Comparison of ENCODE assay signal across 25 cellular contexts in genomic region chr5:149049371-149049781, GRCh38. TPM values are rescaled to one million over a fixed set of nuclear protein-coding genes. Genes with fewer than 3 reads are reported as not detected.
DNase-seq lines count a peak whose midpoint lies in the region; ATAC-seq and TF ChIP-seq lines count a peak whose summit lies in the region.
"Had no signal": no experiment of that assay in that cellular context is flagged by ENCODE, and none has a peak within 500 bp of the region (broad histone marks: within the 10 kb centered on the region; RNA-seq: fewer than 3 reads in every experiment).

No MANE protein-coding gene starts in this region.

- no peaks in the 10 kb centered on the region for H3K27me3 ChIP-seq in MG63
- H3K27me3 ChIP-seq: gastroesophageal sphincter, upper lobe of left lung had no signal

- no peak for ATAC-seq in HG02970 (IDR thresholded peaks at IDR 0.05; ENCODE audit: low FRiP score, unreplicated experiment)
- ATAC-seq: activated T-helper 17 cell treated with anti-CD3 and anti-CD28 coated beads, Interleukin-2, amount 50 U/mL, for 72 hours; gastroesophageal sphincter; stimulated activated naive CD8-positive, alpha-beta T cell treated with anti-CD3 and anti-CD28 coated beads, Interleukin-15, amount 100 ng/mL, for 72 hours had no signal

- H3K4me3 ChIP-seq in MG63, result no peak overlapping the region
- H3K4me3 ChIP-seq: gastroesophageal sphincter, GM23248, PC-9, upper lobe of left lung had no signal

- no peak for TF ChIP-seq CTCF in VCaP (conservative IDR thresholded peaks at IDR 0.05)

- no peaks in the 10 kb centered on the region for H3K9me3 ChIP-seq in MG63
- H3K9me3 ChIP-seq: Caco-2, gastroesophageal sphincter, upper lobe of left lung had no signal

- DNase-seq in DMS53 (lab: John Stamatoyannopoulos, UW), result peak; percentile 31
- DNase-seq in DMS53 treated with DMSO at 0.1 percent for 48 hours (lab: John Stamatoyannopoulos, UW; ENCODE audit: unreplicated experiment), result no peak
- DNase-seq in MG63, result peak; percentile 97
- peak; percentile 88 for DNase-seq in renal cortical epithelial cell (ENCODE audit: low read depth)
- DNase-seq in activated effector memory CD4-positive, alpha-beta T cell treated with anti-CD3 and anti-CD28 coated beads, Interleukin-2, amount 50 U/mL, for 16 hours, result no peak
- no peak for DNase-seq in amniotic stem cell (lab: John Stamatoyannopoulos, UW)
- DNase-seq: activated CD4-positive, alpha-beta T cell treated with anti-CD3 and anti-CD28 coated beads, Interleukin-2, amount 10 ng/mL, durations not matched to agents 24 days and 14 days; activated naive CD8-positive, alpha-beta T cell treated with anti-CD3 and anti-CD28 coated beads, Interleukin-2, amount 10 ng/mL, durations not matched to agents 7 days and 5 days; Caco-2; GM23248; NCI-H1092; NCI-H2171; NCI-H526 treated with DMSO at 0.1 percent for 48 hours; PC-9; stimulated activated CD4-positive, alpha-beta T cell treated with anti-CD3 and anti-CD28 coated beads, Interleukin-2, amount 100 ng/mL, for 48 hours; stimulated activated naive CD8-positive, alpha-beta T cell treated with anti-CD3 and anti-CD28 coated beads, Interleukin-15, amount 100 ng/mL, for 72 hours; upper lobe of left lung had no signal

- H3K27ac ChIP-seq in VCaP, result peak overlapping the region; percentile 53
- H3K27ac ChIP-seq: 22Rv1, epithelial cell of prostate, gastroesophageal sphincter, GM23248, parathyroid adenoma, PC-9, upper lobe of left lung had no signal

- no peaks in the 10 kb centered on the region for H3K36me3 ChIP-seq in MG63
- H3K36me3 ChIP-seq: gastroesophageal sphincter, upper lobe of left lung had no signal

RNA-seq across cellular contexts. Expression of gene SH3TC2, which starts 13.5 kb away (rescaled TPM):
- total RNA-seq in MG63 (2014; rRNA removed; shearing (Covaris generic); ENCODE audit: low replicate concordance), result 2.9 and 8.8 TPM in 2 replicates
- total RNA-seq in renal cortical epithelial cell, result 6.4 and 13.9 TPM in 2 replicates
- total RNA-seq: activated CD4-positive, alpha-beta T cell treated with anti-CD3 and anti-CD28 coated beads, Interleukin-2, amount 10 ng/mL, durations not matched to agents 24 days and 14 days; activated naive CD8-positive, alpha-beta T cell treated with anti-CD3 and anti-CD28 coated beads, Interleukin-2, amount 10 ng/mL, durations not matched to agents 7 days and 5 days; activated T-helper 17 cell treated with anti-CD3 and anti-CD28 coated beads, Interleukin-2, amount 50 U/mL, for 72 hours; natural killer cell treated with Interleukin-12 subunit alpha and Interleukin-12 subunit beta and Interleukin-15 and Interleukin-18, amount 100 ng/mL, for 72 hours had no signal

Comparison
In these comparisons a context has a peak if more than half of its experiments do, and no peak if none do; other contexts are left out.
1. DNase-seq: peak in DMS53 (single experiment), MG63 (single experiment) and renal cortical epithelial cell (single experiment); none in DMS53 treated with DMSO at 0.1 percent for 48 hours (single experiment), activated effector memory CD4-positive, alpha-beta T cell treated with anti-CD3 and anti-CD28 coated beads, Interleukin-2, amount 50 U/mL, for 16 hours (single experiment) and amniotic stem cell (single experiment).